Comparison of ENCODE assay signal across 8 cellular contexts in the genomic region with DNA sequence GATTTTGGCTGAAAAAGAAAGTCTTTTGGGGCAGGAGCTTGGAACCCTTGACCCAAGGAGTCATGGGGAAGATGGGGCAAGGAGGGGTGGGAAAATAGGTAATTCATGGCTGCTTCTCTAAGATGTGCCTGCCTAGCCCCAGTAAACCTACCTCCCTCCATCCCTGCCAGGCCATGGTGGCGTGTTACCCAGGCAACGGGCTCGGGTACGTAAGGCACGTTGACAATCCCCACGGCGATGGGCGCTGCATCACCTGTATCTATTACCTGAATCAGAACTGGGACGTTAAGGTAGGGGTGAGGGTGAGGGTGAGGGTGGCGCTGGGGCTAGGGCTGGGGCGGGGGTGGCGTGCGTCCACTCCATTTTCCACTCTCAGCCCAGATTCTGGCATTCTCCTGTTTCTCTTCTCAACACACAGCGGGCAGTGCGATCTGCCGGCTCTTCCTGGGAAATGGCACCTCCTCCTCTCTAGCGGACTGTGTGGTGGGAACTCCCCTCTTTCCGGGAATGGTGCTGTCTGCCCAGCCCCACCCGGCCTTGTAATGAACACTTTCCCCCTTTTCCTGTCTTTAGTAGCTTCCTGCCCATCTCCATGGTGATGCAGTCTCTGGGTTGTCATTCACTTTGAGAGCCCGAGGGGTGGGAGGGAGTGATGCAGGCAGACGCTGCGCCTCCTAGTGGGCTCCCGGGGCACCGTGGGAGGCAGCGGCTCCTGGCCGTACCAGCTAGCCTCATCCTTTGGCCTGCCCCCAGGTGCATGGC. TPM values are rescaled to one million over a fixed set of nuclear protein-coding genes. Genes with fewer than 3 reads are reported as not detected.
DNase-seq lines count a peak whose midpoint lies in the region; ATAC-seq and TF ChIP-seq lines count a peak whose summit lies in the region.

No MANE protein-coding gene starts in this region.

- peak overlapping the region; percentile 58 to 100 (median 99) for H3K4me2 ChIP-seq in BLaER1 treated with 17β-estradiol and CSF1 and Interleukin-3, amounts not matched to agents 10 nM and 100 nM

- peak; percentile 82 for DNase-seq in activated naive CD8-positive, alpha-beta T cell treated with anti-CD3 and anti-CD28 coated beads for 36 hours
- DNase-seq in glomerular visceral epithelial cell (ENCODE audit: extremely low spot score) (peak; percentile 82), nucleus accumbens (lab: John Stamatoyannopoulos, UW) (peak; percentile 39 to 96 (median 87)), substantia nigra (lab: John Stamatoyannopoulos, UW) (peak; percentile 47 to 97 (median 88)), GDM1 (lab: John Stamatoyannopoulos, UW) (no peak)

- H3K36me3 Mint-ChIP-seq in activated naive CD8-positive, alpha-beta T cell treated with anti-CD3 and anti-CD28 coated beads for 36 hours: peaks cover 40% of the 10 kb centered on the region

- peaks cover 74 to 97% (median 81%) of the 10 kb centered on the region in 10 experiments for H3K4me1 ChIP-seq in BLaER1 treated with 17β-estradiol and CSF1 and Interleukin-3, amounts not matched to agents 10 nM and 100 nM

- H3K9me3 Mint-ChIP-seq in activated naive CD8-positive, alpha-beta T cell treated with anti-CD3 and anti-CD28 coated beads for 36 hours: no peaks in the 10 kb centered on the region

- H3K4me3 Mint-ChIP-seq in activated naive CD8-positive, alpha-beta T cell treated with anti-CD3 and anti-CD28 coated beads for 36 hours: peak overlapping the region; percentile 80

- H3K27ac Mint-ChIP-seq in activated naive CD8-positive, alpha-beta T cell treated with anti-CD3 and anti-CD28 coated beads for 36 hours: peak overlapping the region; percentile 98

- peaks cover 61 to 82% (median 75%) of the 10 kb centered on the region in 11 experiments for H3K36me3 ChIP-seq in BLaER1 treated with 17β-estradiol and CSF1 and Interleukin-3, amounts not matched to agents 10 nM and 100 nM

- peaks cover 67% of the 10 kb centered on the region for H3K4me1 Mint-ChIP-seq in activated naive CD8-positive, alpha-beta T cell treated with anti-CD3 and anti-CD28 coated beads for 36 hours

- ATAC-seq in HG03039 (IDR thresholded peaks at IDR 0.05; ENCODE audit: unreplicated experiment) (peak; percentile 34), SK-N-SH treated with all-trans-retinoic acid at 6 μM for 48 hours (peak; percentile 85)

- peaks cover 82 to 98% (median 92%) of the 10 kb centered on the region in 11 experiments for H4K20me1 ChIP-seq in BLaER1 treated with 17β-estradiol and CSF1 and Interleukin-3, amounts not matched to agents 10 nM and 100 nM

- peaks cover 0 to 11% (median 6%) of the 10 kb centered on the region in 11 experiments; a peak in 19 of 22 replicates for H3K27me3 ChIP-seq in BLaER1 treated with 17β-estradiol and CSF1 and Interleukin-3, amounts not matched to agents 10 nM and 100 nM

- peak overlapping the region in 3 of 11 experiments; percentile 14 to 52 (median 19); a peak in 4 of 22 replicates for H3K27ac ChIP-seq in BLaER1 treated with 17β-estradiol and CSF1 and Interleukin-3, amounts not matched to agents 10 nM and 100 nM
- H3K27ac ChIP-seq in substantia nigra (ENCODE audit: low read depth, low read length, poor library complexity, severe bottlenecking): peak overlapping the region; percentile 98

- no peaks in the 10 kb centered on the region for H3K9me3 ChIP-seq in BLaER1 treated with 17β-estradiol and CSF1 and Interleukin-3, amounts not matched to agents 10 nM and 100 nM (replicated peaks in 1 of 11)

- peaks cover 3% of the 10 kb centered on the region for H3K27me3 Mint-ChIP-seq in activated naive CD8-positive, alpha-beta T cell treated with anti-CD3 and anti-CD28 coated beads for 36 hours

- H3K9ac ChIP-seq in BLaER1 treated with 17β-estradiol and CSF1 and Interleukin-3, amounts not matched to agents 10 nM and 100 nM: peak overlapping the region in 8 of 11 experiments; percentile 13 to 97 (median 28); a peak in 6 of 22 replicates

- peak overlapping the region in 2 of 10 experiments; percentile 26 to 41; a peak in 5 of 20 replicates for H3K4me3 ChIP-seq in BLaER1 treated with 17β-estradiol and CSF1 and Interleukin-3, amounts not matched to agents 10 nM and 100 nM

TF ChIP-seq in SK-N-SH treated with all-trans-retinoic acid at 6 μM for 48 hours, 23 proteins besides CTCF, POLR2A, EP300 and RAD21:
- TF ChIP-seq PPARA (CRISPR knock-in tag; IDR thresholded peaks at IDR 0.05; ENCODE audit: borderline replicate concordance) (no peak), TOX (CRISPR knock-in tag; IDR thresholded peaks at IDR 0.05; ENCODE audit: borderline replicate concordance) (no peak), PATZ1 (CRISPR knock-in tag; IDR thresholded peaks at IDR 0.05; ENCODE audit: borderline replicate concordance) (no peak), ZFP3 (CRISPR knock-in tag; IDR thresholded peaks at IDR 0.05) (no peak), TSHZ2 (CRISPR knock-in tag; IDR thresholded peaks at IDR 0.05) (0 out of 2 replicates have a peak, but pooled peaks have one; percentile 38), POU6F1 (CRISPR knock-in tag; IDR thresholded peaks at IDR 0.05; ENCODE audit: borderline replicate concordance, low read depth) (no peak), ZNF8 (CRISPR knock-in tag; IDR thresholded peaks at IDR 0.05) (peak; percentile 77)

RNA-seq across cellular contexts. Expression of gene EGLN2, which starts 7.6 kb away (rescaled TPM):
- total RNA-seq in activated naive CD8-positive, alpha-beta T cell treated with anti-CD3 and anti-CD28 coated beads for 36 hours: 100 to 1,000 TPM in 1 of 2 experiments, 10 to 100 TPM in 1; 97.2 to 100 TPM

RNA-seq across cellular contexts. Expression of gene RAB4B, which starts 28.5 kb away (rescaled TPM):
- 10 to 100 TPM; 26.0 to 27.2 TPM for total RNA-seq in activated naive CD8-positive, alpha-beta T cell treated with anti-CD3 and anti-CD28 coated beads for 36 hours

RNA-seq across cellular contexts. Expression of gene MIA, which starts 31.2 kb away (rescaled TPM):
- total RNA-seq in activated naive CD8-positive, alpha-beta T cell treated with anti-CD3 and anti-CD28 coated beads for 36 hours: not detected

RNA-seq across cellular contexts. Expression of gene CYP2A6, which starts 43.7 kb away (rescaled TPM):
- under 1 TPM in 1 of 2 experiments, not detected in 1; 0.27 TPM for total RNA-seq in activated naive CD8-positive, alpha-beta T cell treated with anti-CD3 and anti-CD28 coated beads for 36 hours

RNA-seq across cellular contexts. Expression of gene SNRPA, which starts 55.6 kb away (rescaled TPM):
- 100 to 1,000 TPM; 237 to 252 TPM for total RNA-seq in activated naive CD8-positive, alpha-beta T cell treated with anti-CD3 and anti-CD28 coated beads for 36 hours
